In the genomic region with DNA sequence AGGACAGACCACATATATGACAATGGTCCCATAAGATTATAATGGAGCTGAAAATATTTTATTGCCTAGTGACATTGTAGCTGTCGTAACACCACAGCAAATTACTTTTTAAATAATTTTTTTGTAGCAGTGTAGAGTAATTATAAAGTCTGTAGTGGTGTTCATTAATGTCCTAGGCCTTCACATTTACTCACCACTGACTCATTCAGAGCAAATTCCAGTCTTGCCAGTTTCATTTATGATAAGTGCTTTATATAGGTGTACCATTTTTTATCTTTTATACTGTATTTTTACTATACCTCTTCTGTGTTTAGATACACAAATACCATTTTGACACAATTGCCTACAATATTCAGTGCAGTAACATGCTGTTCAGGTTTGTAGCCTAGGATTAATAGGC, we compare ENCODE assay signal across 38 cellular contexts.
A peak's percentile ranks its signal among the peaks of the same experiment; 100 is the strongest.
DNase-seq lines count a peak whose midpoint lies in the region; ATAC-seq, FAIRE-seq and TF ChIP-seq lines count a peak whose summit lies in the region.
"Had no signal": no experiment of that assay in that cellular context is flagged by ENCODE, and none has a peak within 500 bp of the region (broad histone marks: within the 10 kb centered on the region; RNA-seq: fewer than 3 reads in every experiment).

No MANE protein-coding gene starts in this region.

- dilution Hi-C loops in endothelial cell of umbilical vein (cut with MboI; ENCODE audit: extremely low pct_ligation_motif_present, low sequenced_read_pairs) = no loop called here

- H3K4me3 ChIP-seq in endothelial cell of umbilical vein (replicated peaks in 1 of 3; ENCODE audit: insufficient read depth in 1 of 3, low read depth in 1 of 3, low read length in 3 of 3) = no peak overlapping the region
- H3K4me3 ChIP-seq in small intestine (ENCODE audit: low read depth in 1 of 2, low read length in 2 of 2) = no peak overlapping the region
- H3K4me3 ChIP-seq: cardiac muscle cell, heart right ventricle, lower lobe of right lung, PC-9, prostate gland, sigmoid colon, transverse colon had no signal

- 48 to 79% (median 48%) methylated on average over 1 of the region's 1 CpG for WGBS in small intestine, 3 donors

- H2AFZ ChIP-seq in endothelial cell of umbilical vein (ENCODE audit: low read depth, low read length) = no peak overlapping the region
- H2AFZ ChIP-seq: PC-9 had no signal

- H3K36me3 ChIP-seq in endothelial cell of umbilical vein (ENCODE audit: control insufficient read depth in 2 of 2, extremely low read depth in 1 of 2, insufficient read depth in 2 of 2, low read length in 2 of 2) (no peaks in the 10 kb centered on the region), small intestine (ENCODE audit: control insufficient read depth in 2 of 2, insufficient read depth in 2 of 2, low read length in 2 of 2) (no peaks in the 10 kb centered on the region)
- H3K36me3 ChIP-seq: cardiac muscle cell, lower lobe of right lung, prostate gland, transverse colon had no signal

- no peak for DNase-seq in activated CD4-positive, alpha-beta T cell treated with anti-CD3 and anti-CD28 coated beads for 36 hours
- no peak for DNase-seq in activated CD4-positive, alpha-beta T cell treated with anti-CD3 and anti-CD28 coated beads for 48 hours
- DNase-seq in RPMI7951 (ENCODE audit: low read depth) = peak; percentile 23
- DNase-seq in endothelial cell of umbilical vein (ENCODE audit: low read depth, low spot score) = no peak
- DNase-seq in small intestine = peak; percentile 52
- no peak for DNase-seq in activated CD8-positive, alpha-beta memory T cell treated with anti-CD3 and anti-CD28 coated beads, Interleukin-2, amount 50 U/mL, for 4 hours
- DNase-seq: activated CD4-positive, alpha-beta T cell treated with anti-CD3 and anti-CD28 coated beads for 4 hours; activated effector memory CD4-positive, alpha-beta T cell treated with Interleukin-2 at 50 U/mL for 16 hours; aorta; Calu3; cortex of kidney; DMS79 treated with DMSO at 0.1 percent for 48 hours; effector memory CD4-positive, alpha-beta T cell; foreskin melanocyte; heart right ventricle; KBM-7; kidney glomerular epithelial cell; lower lobe of right lung; MM.1S; NCI-H1105 treated with DMSO at 0.1 percent for 48 hours; NCI-H2029; NCI-H526 treated with DMSO at 0.1 percent for 48 hours; PC-9; SIG-M5; sigmoid colon; stimulated activated CD4-positive, alpha-beta T cell treated with anti-CD3 and anti-CD28 coated beads, Interleukin-4, amount 100 ng/mL, for 24 hours; T-helper 9 cell; transverse colon had no signal

- H3K27me3 ChIP-seq in endothelial cell of umbilical vein (ENCODE audit: control insufficient read depth in 2 of 2, insufficient read depth in 2 of 2, low read length in 2 of 2) = no peaks in the 10 kb centered on the region
- H3K27me3 ChIP-seq in small intestine (ENCODE audit: control insufficient read depth in 2 of 2, insufficient read depth in 2 of 2, low read length in 2 of 2) = no peaks in the 10 kb centered on the region
- H3K27me3 ChIP-seq: cardiac muscle cell, heart right ventricle, sigmoid colon, transverse colon had no signal

- H3K4me1 Mint-ChIP-seq in activated CD4-positive, alpha-beta T cell treated with anti-CD3 and anti-CD28 coated beads for 36 hours = peaks cover 50% of the 10 kb centered on the region

- no peaks in the 10 kb centered on the region for H3K9me1 ChIP-seq in endothelial cell of umbilical vein (replicated peaks; ENCODE audit: control insufficient read depth, extremely low read depth, insufficient read depth, low read length)

- no peak for TF ChIP-seq CTCF in endothelial cell of umbilical vein (IDR thresholded peaks at IDR 0.05; ENCODE audit: extremely low read depth in 1 of 2, insufficient read depth in 1 of 2, low read depth in 1 of 2, low read length in 2 of 2)

- POLR2A ChIA-PET in activated CD4-positive, alpha-beta T cell treated with anti-CD3 and anti-CD28 coated beads for 36 hours (lab: Charles Lee) = no interaction called here
- POLR2A ChIA-PET in endothelial cell of umbilical vein (lab: Charles Lee) = no interaction called here

- BruUV-seq in endothelial cell of umbilical vein (replicated peaks; lab: Mats Ljungman, UMichigan) = no TSS peak

- ATAC-seq in activated CD4-positive, alpha-beta T cell treated with anti-CD3 and anti-CD28 coated beads for 36 hours = peak; percentile 39
- ATAC-seq in GM18861 (IDR thresholded peaks at IDR 0.05; ENCODE audit: unreplicated experiment) = no peak
- ATAC-seq in HG03521 (IDR thresholded peaks at IDR 0.05; ENCODE audit: unreplicated experiment) = no peak
- ATAC-seq: heart right ventricle, lower lobe of right lung had no signal

- CTCF ChIA-PET in activated CD4-positive, alpha-beta T cell treated with anti-CD3 and anti-CD28 coated beads for 36 hours (lab: Charles Lee) = interaction anchor here (1.6 kb wide), 1 partner anchor 72 kb away, joined by 7 read pairs; no protein-coding TSS in a partner anchor
- CTCF ChIA-PET in endothelial cell of umbilical vein (lab: Charles Lee) = interaction anchor here (0.7 kb wide), 1 partner anchor 210 kb away, joined by 3 read pairs; no protein-coding TSS in a partner anchor

- no peaks in the 10 kb centered on the region for H4K20me1 ChIP-seq in endothelial cell of umbilical vein (replicated peaks; ENCODE audit: control insufficient read depth, extremely low read depth, insufficient read depth, low read length)

- no peak overlapping the region for H3K27ac Mint-ChIP-seq in activated CD4-positive, alpha-beta T cell treated with anti-CD3 and anti-CD28 coated beads for 36 hours
- H3K27ac Mint-ChIP-seq: activated naive CD4-positive, alpha-beta T cell treated with anti-CD3 and anti-CD28 coated beads, Interleukin-2, amount 50 U/mL, for 72 hours had no signal

- FAIRE-seq in endothelial cell of umbilical vein (lab: Jason Lieb, UNC) = no peak
- no peak for FAIRE-seq in small intestine (lab: Jason Lieb, UNC)
- FAIRE-seq: GM19239 had no signal

- H3K4me1 ChIP-seq in endothelial cell of umbilical vein (ENCODE audit: control insufficient read depth, extremely low read depth, insufficient read depth, low read length) = peaks cover 7% of the 10 kb centered on the region
- no peaks in the 10 kb centered on the region for H3K4me1 ChIP-seq in small intestine (ENCODE audit: control insufficient read depth in 2 of 2, insufficient read depth in 1 of 2, low read depth in 1 of 2, low read length in 1 of 2)
- H3K4me1 ChIP-seq: lower lobe of right lung, prostate gland, sigmoid colon, transverse colon had no signal

- H3K27ac ChIP-seq in endothelial cell of umbilical vein (ENCODE audit: insufficient read depth, low read depth, low read length) (no peak overlapping the region), small intestine (ENCODE audit: low read depth in 1 of 2, low read length in 1 of 2) (no peak overlapping the region)
- H3K27ac ChIP-seq: 22Rv1, C4-2B, cardiac muscle cell, heart right ventricle, lower lobe of right lung, PC-9, prostate gland, sigmoid colon, transverse colon, VCaP had no signal

- no peaks in the 10 kb centered on the region for H3K79me2 ChIP-seq in endothelial cell of umbilical vein (ENCODE audit: control insufficient read depth, insufficient read depth, low read length)

- H3K9me3 Mint-ChIP-seq in activated CD4-positive, alpha-beta T cell treated with anti-CD3 and anti-CD28 coated beads for 36 hours (ENCODE audit: low read depth) = peaks cover 17% of the 10 kb centered on the region

- intact Hi-C loops in activated CD4-positive, alpha-beta T cell treated with anti-CD3 and anti-CD28 coated beads for 36 hours (cut with DNase I, micrococcal nuclease) = no loop called here
- intact Hi-C loops in endothelial cell of umbilical vein (cut with micrococcal nuclease) = no loop called here

- H3K4me3 Mint-ChIP-seq in activated CD4-positive, alpha-beta T cell treated with anti-CD3 and anti-CD28 coated beads for 36 hours = no peak overlapping the region

- H3K9me3 ChIP-seq in endothelial cell of umbilical vein (replicated peaks; ENCODE audit: control insufficient read depth, insufficient read depth, low read length) = no peaks in the 10 kb centered on the region
- no peaks in the 10 kb centered on the region for H3K9me3 ChIP-seq in small intestine (ENCODE audit: control insufficient read depth, low read depth)
- H3K9me3 ChIP-seq: lower lobe of right lung, prostate gland, sigmoid colon, transverse colon had no signal

- TF ChIP-seq POLR2A in endothelial cell of umbilical vein (IDR thresholded peaks at IDR 0.05; ENCODE audit: low read depth, low read length) = no peak

- peaks cover 42% of the 10 kb centered on the region for H3K36me3 Mint-ChIP-seq in activated CD4-positive, alpha-beta T cell treated with anti-CD3 and anti-CD28 coated beads for 36 hours (ENCODE audit: low read depth)

- no peak overlapping the region for H3K9ac ChIP-seq in endothelial cell of umbilical vein (replicated peaks; ENCODE audit: extremely low read depth, insufficient read depth, low read length)

- H3K4me2 ChIP-seq in endothelial cell of umbilical vein (ENCODE audit: insufficient read depth, low read length) = no peak overlapping the region
- H3K4me2 ChIP-seq: PC-9 had no signal

- H3K27me3 Mint-ChIP-seq in activated CD4-positive, alpha-beta T cell treated with anti-CD3 and anti-CD28 coated beads for 36 hours = no peaks in the 10 kb centered on the region
- H3K27me3 Mint-ChIP-seq: naive thymus-derived CD8-positive, alpha-beta T cell had no signal

TF ChIP-seq in endothelial cell of umbilical vein, 7 proteins besides CTCF, POLR2A, EP300 and RAD21:
- TF ChIP-seq FOS (IDR thresholded peaks at IDR 0.05; ENCODE audit: borderline replicate concordance, insufficient read depth, low read length) = peak; percentile 28
- TF ChIP-seq MAX (IDR thresholded peaks at IDR 0.05; ENCODE audit: insufficient read depth, insufficient read length) = no peak
- no peak for TF ChIP-seq EZH2 (IDR thresholded peaks at IDR 0.05; ENCODE audit: borderline replicate concordance, low read depth, low read length, severe bottlenecking)

Comparison
In these comparisons a context has a peak if more than half of its experiments do, and no peak if none do; other contexts are left out.
1. DNase-seq: peak in RPMI7951 (single experiment) and small intestine (single experiment); none in activated CD4-positive, alpha-beta T cell treated with anti-CD3 and anti-CD28 coated beads for 36 hours (single experiment), activated CD4-positive, alpha-beta T cell treated with anti-CD3 and anti-CD28 coated beads for 48 hours (single experiment), endothelial cell of umbilical vein (single experiment) and activated CD8-positive, alpha-beta memory T cell treated with anti-CD3 and anti-CD28 coated beads, Interleukin-2, amount 50 U/mL, for 4 hours (single experiment).